ENCODE assay signal across 9 cellular contexts in the genomic region with DNA sequence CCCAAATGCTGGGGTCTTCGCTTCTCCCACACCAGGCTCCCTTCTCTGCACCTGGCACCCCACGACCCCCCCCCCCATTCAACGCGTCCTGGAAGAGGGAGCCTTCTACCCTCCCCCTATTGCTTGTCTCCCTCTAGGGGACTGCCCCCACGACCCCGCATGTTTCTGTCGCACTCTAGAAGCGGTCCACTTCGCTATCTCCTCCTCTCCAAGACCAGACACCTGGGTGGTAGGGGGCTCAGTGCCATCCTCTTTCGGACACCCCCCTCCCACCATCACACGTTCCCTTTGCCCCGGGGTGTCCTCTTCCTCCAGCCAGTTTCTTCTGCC. TPM values are rescaled to one million over a fixed set of nuclear protein-coding genes. Genes with fewer than 3 reads are reported as not detected.
DNase-seq lines count a peak whose midpoint lies in the region; ATAC-seq and TF ChIP-seq lines count a peak whose summit lies in the region.
"Had no signal": no experiment of that assay in that cellular context is flagged by ENCODE, and none has a peak within 500 bp of the region (broad histone marks: within the 10 kb centered on the region; RNA-seq: fewer than 3 reads in every experiment).

No MANE protein-coding gene starts in this region.

- peak overlapping the region; percentile 75 for H3K4me3 ChIP-seq in BE2C (ENCODE audit: low read depth, low read length)
- H3K4me3 ChIP-seq in MG63: peak overlapping the region; percentile 84
- peak overlapping the region; percentile 55 for H3K4me3 ChIP-seq in ectodermal cell (ENCODE audit: insufficient read depth, low read depth, low read length)

- H3K4me1 ChIP-seq in BE2C (0 out of 2 replicates have a peak, but pooled peaks cover 3% of the 10 kb centered on the region), ectodermal cell (ENCODE audit: control insufficient read depth, insufficient read depth, low read length) (peaks cover 19% of the 10 kb centered on the region)

- no peaks in the 10 kb centered on the region for H3K9me3 Mint-ChIP-seq in nephron progenitor cell

- peaks cover 27% of the 10 kb centered on the region for H3K27me3 ChIP-seq in BE2C
- H3K27me3 ChIP-seq in MG63: no peaks in the 10 kb centered on the region
- H3K27me3 ChIP-seq in ectodermal cell (ENCODE audit: control insufficient read depth, insufficient read depth, low read length, poor library complexity, severe bottlenecking): peaks cover 53% of the 10 kb centered on the region

- peak overlapping the region; percentile 88 for H3K4me3 Mint-ChIP-seq in nephron progenitor cell

- no peak for TF ChIP-seq CTCF in BE2C (IDR thresholded peaks at IDR 0.05; ENCODE audit: low read depth, low read length)
- TF ChIP-seq CTCF in nephron progenitor cell (IDR thresholded peaks at IDR 0.05): no peak

- no peaks in the 10 kb centered on the region for H3K9me3 ChIP-seq in BE2C
- H3K9me3 ChIP-seq in MG63: no peaks in the 10 kb centered on the region
- H3K9me3 ChIP-seq in ectodermal cell (ENCODE audit: control insufficient read depth, low read length): no peaks in the 10 kb centered on the region

- DNase-seq in BE2C: no peak
- no peak for DNase-seq in MG63
- DNase-seq in nephron progenitor cell: no peak
- DNase-seq in left lobe of liver (ENCODE audit: low spot score): no peak
- no peak for DNase-seq in NCI-H345 (lab: John Stamatoyannopoulos, UW)
- no peak for DNase-seq in NCI-H128 (lab: John Stamatoyannopoulos, UW; ENCODE audit: unreplicated experiment)
- DNase-seq: NCI-H1694 had no signal

- no peak for ATAC-seq in left lobe of liver
- ATAC-seq in GM21737 (IDR thresholded peaks at IDR 0.05; ENCODE audit: unreplicated experiment): no peak

- WGBS in ectodermal cell, 2 experiments: 0 to 1% methylated on average over 12 of the region's 12 CpGs

- peaks cover 9% of the 10 kb centered on the region for H3K36me3 Mint-ChIP-seq in nephron progenitor cell (ENCODE audit: low read depth)

- H3K36me3 ChIP-seq in BE2C (no peaks in the 10 kb centered on the region), MG63 (peaks cover 38% of the 10 kb centered on the region), ectodermal cell (ENCODE audit: control insufficient read depth, insufficient read depth, low read length) (no peaks in the 10 kb centered on the region)

- peaks cover 35% of the 10 kb centered on the region for H3K4me1 Mint-ChIP-seq in nephron progenitor cell

- no peak overlapping the region for H3K27ac Mint-ChIP-seq in nephron progenitor cell

- H3K27me3 Mint-ChIP-seq in nephron progenitor cell (ENCODE audit: low read depth, poor library complexity): peaks cover 7% of the 10 kb centered on the region

- no peak overlapping the region for H3K27ac ChIP-seq in ectodermal cell (ENCODE audit: insufficient read depth, low read depth, low read length, poor library complexity, severe bottlenecking)

RNA-seq across cellular contexts. Expression of a gene that starts 1.5 kb away (rescaled TPM):
- 115 TPM for polyA plus RNA-seq in BE2C (2012; ENCODE audit: insufficient read depth, insufficient read length, low read depth)
- total RNA-seq in MG63 (2014; rRNA removed; shearing (Covaris generic); ENCODE audit: low replicate concordance): 5.6 and 8.6 TPM in 2 replicates
- polyA plus RNA-seq in ectodermal cell (2013, experiment 1 of 4): 3.5 TPM
- 3.5 TPM for polyA plus RNA-seq in ectodermal cell (2013, experiment 2 of 4)
- polyA plus RNA-seq in ectodermal cell (2013, experiment 3 of 4): 4.2 TPM
- polyA plus RNA-seq in ectodermal cell (2013, experiment 4 of 4): 4.0 TPM
- total RNA-seq in left lobe of liver: 7.9 TPM

RNA-seq across cellular contexts. Expression of a gene that starts 11.7 kb away (rescaled TPM):
- polyA plus RNA-seq in BE2C (2012; ENCODE audit: insufficient read depth, insufficient read length, low read depth): 28.2 TPM
- total RNA-seq in MG63 (2014; rRNA removed; shearing (Covaris generic); ENCODE audit: low replicate concordance): 2.4 and 31.0 TPM in 2 replicates
- polyA plus RNA-seq in ectodermal cell (2013, experiment 1 of 4): 7.6 TPM
- polyA plus RNA-seq in ectodermal cell (2013, experiment 2 of 4): 6.5 TPM
- polyA plus RNA-seq in ectodermal cell (2013, experiment 3 of 4): 8.8 TPM
- 8.3 TPM for polyA plus RNA-seq in ectodermal cell (2013, experiment 4 of 4)
- total RNA-seq in left lobe of liver: 2.1 TPM

RNA-seq across cellular contexts. Expression of a gene that starts 24.1 kb away (rescaled TPM):
- polyA plus RNA-seq in BE2C (2012; ENCODE audit: insufficient read depth, insufficient read length, low read depth): 3.7 TPM
- 0.64 and 1.5 TPM in 2 replicates for total RNA-seq in MG63 (2014; rRNA removed; shearing (Covaris generic); ENCODE audit: low replicate concordance)
- 9.2 TPM for polyA plus RNA-seq in ectodermal cell (2013, experiment 1 of 4)
- polyA plus RNA-seq in ectodermal cell (2013, experiment 2 of 4): 8.5 TPM
- polyA plus RNA-seq in ectodermal cell (2013, experiment 3 of 4): 8.9 TPM
- polyA plus RNA-seq in ectodermal cell (2013, experiment 4 of 4): 9.7 TPM
- 3.1 TPM for total RNA-seq in left lobe of liver

RNA-seq across cellular contexts. Expression of a gene that starts 42.3 kb away (rescaled TPM):
- polyA plus RNA-seq in BE2C (2012; ENCODE audit: insufficient read depth, insufficient read length, low read depth): 54.0 TPM
- 2.8 and 22.3 TPM in 2 replicates for total RNA-seq in MG63 (2014; rRNA removed; shearing (Covaris generic); ENCODE audit: low replicate concordance)
- polyA plus RNA-seq in ectodermal cell (2013, experiment 1 of 4): 37.0 TPM
- polyA plus RNA-seq in ectodermal cell (2013, experiment 2 of 4): 46.9 TPM
- polyA plus RNA-seq in ectodermal cell (2013, experiment 3 of 4): 32.0 TPM
- polyA plus RNA-seq in ectodermal cell (2013, experiment 4 of 4): 35.4 TPM
- total RNA-seq in left lobe of liver: 9.0 TPM

RNA-seq across cellular contexts. Expression of a gene that starts 44.9 kb away (rescaled TPM):
- polyA plus RNA-seq in BE2C (2012; ENCODE audit: insufficient read depth, insufficient read length, low read depth): 398 TPM
- 64.6 and 95.3 TPM in 2 replicates for total RNA-seq in MG63 (2014; rRNA removed; shearing (Covaris generic); ENCODE audit: low replicate concordance)
- 26.3 TPM for polyA plus RNA-seq in ectodermal cell (2013, experiment 1 of 4)
- polyA plus RNA-seq in ectodermal cell (2013, experiment 2 of 4): 21.0 TPM
- polyA plus RNA-seq in ectodermal cell (2013, experiment 3 of 4): 21.3 TPM
- polyA plus RNA-seq in ectodermal cell (2013, experiment 4 of 4): 22.0 TPM
- 13.2 TPM for total RNA-seq in left lobe of liver
